8 cellular contexts compared by ENCODE assay signal in genomic region chr11:10900686-10901415, GRCh38. TPM values are rescaled to one million over a fixed set of nuclear protein-coding genes. Genes with fewer than 3 reads are reported as not detected.
DNase-seq lines count a peak whose midpoint lies in the region; ATAC-seq and TF ChIP-seq lines count a peak whose summit lies in the region.

No MANE protein-coding gene starts in this region.

- TF ChIP-seq CTCF in Calu3 (IDR thresholded peaks at IDR 0.05; ENCODE audit: unreplicated experiment) (no peak), epithelial cell of esophagus (IDR thresholded peaks at IDR 0.05; ENCODE audit: insufficient read depth, low read depth, low read length, missing control alignments) (no peak), osteoblast (IDR thresholded peaks at IDR 0.05; ENCODE audit: extremely low read depth, low read depth, low read length) (no peak)

- H3K36me3 ChIP-seq in osteoblast (ENCODE audit: insufficient read depth, low read length): no peaks in the 10 kb centered on the region

- peaks cover 14% of the 10 kb centered on the region for H3K36me3 Mint-ChIP-seq in Calu3 (ENCODE audit: insufficient read depth, unreplicated experiment)

- H3K27me3 ChIP-seq in osteoblast (ENCODE audit: insufficient read depth, low read length): no peaks in the 10 kb centered on the region

- H4K20me1 ChIP-seq in osteoblast (ENCODE audit: insufficient read depth, low read length): no peaks in the 10 kb centered on the region

- no peaks in the 10 kb centered on the region for H3K9me3 Mint-ChIP-seq in Calu3 (ENCODE audit: low read depth, unreplicated experiment)

- H3K4me3 ChIP-seq in epithelial cell of esophagus (ENCODE audit: low read length) (no peak overlapping the region), osteoblast (ENCODE audit: insufficient read depth, low read length) (peak overlapping the region; percentile 54)

- H3K4me1 Mint-ChIP-seq in Calu3 (ENCODE audit: low read depth, unreplicated experiment): peaks cover 58% of the 10 kb centered on the region

- peaks cover 33% of the 10 kb centered on the region for H3K4me1 ChIP-seq in osteoblast (ENCODE audit: insufficient read depth, low read length)

- no peaks in the 10 kb centered on the region for H3K27me3 Mint-ChIP-seq in Calu3 (ENCODE audit: unreplicated experiment)

- H3K27ac Mint-ChIP-seq in Calu3 (ENCODE audit: unreplicated experiment): peak overlapping the region; percentile 94

- peak overlapping the region; percentile 100 for H3K27ac ChIP-seq in osteoblast (ENCODE audit: low read depth, low read length)

- no peaks in the 10 kb centered on the region for H3K79me2 ChIP-seq in osteoblast (ENCODE audit: insufficient read depth, low read length)

- no peaks in the 10 kb centered on the region for H3K9me3 ChIP-seq in osteoblast (ENCODE audit: low read depth, low read length)

- H2AFZ ChIP-seq in osteoblast (ENCODE audit: low read length): peak overlapping the region; percentile 40

- BruUV-seq in Calu3 (replicated peaks; lab: Mats Ljungman, UMichigan): no TSS peak

- intact Hi-C loops in Calu3 (cut with micrococcal nuclease; ENCODE audit: unreplicated experiment): loop anchor here (2.0 to 10.0 kb wide), 2 partner anchors 44 to 96 kb away; partner anchors contain the start of gene EIF4G2

- peak overlapping the region; percentile 48 for H3K4me3 Mint-ChIP-seq in Calu3 (ENCODE audit: low read depth, unreplicated experiment)

- peak overlapping the region; percentile 93 for H3K4me2 ChIP-seq in osteoblast (ENCODE audit: insufficient read depth, low read length)

- ATAC-seq in HG03095 (IDR thresholded peaks at IDR 0.05; ENCODE audit: unreplicated experiment): no peak
- ATAC-seq in GM18498 (IDR thresholded peaks at IDR 0.05; ENCODE audit: unreplicated experiment): no peak

- CTCF ChIA-PET in Calu3 (lab: Charles Lee): interaction anchor here (0.5 to 2.6 kb wide), 7 partner anchors 10 to 92 kb away, joined by 3 to 10 read pairs (median 8); partner anchors contain the start of genes EIF4G2 and ZBED5

- DNase-seq in Calu3 (no peak), OCI-M1 (lab: John Stamatoyannopoulos, UW) (peak; percentile 67), epithelial cell of esophagus (ENCODE audit: low read depth) (peak; percentile 85), osteoblast (ENCODE audit: insufficient read length, low spot score, missing footprints) (peak; percentile 44), SKM-1 (lab: John Stamatoyannopoulos, UW; ENCODE audit: unreplicated experiment) (no peak), AG08396 (ENCODE audit: low spot score) (no peak)

RNA-seq across cellular contexts. Expression of gene ZBED5, which starts 43.0 kb away (rescaled TPM):
- total RNA-seq in Calu3 (2022) (49.8 and 51.4 TPM in 2 replicates), osteoblast (29.7 and 32.7 TPM in 2 replicates)

Comparison
In these comparisons a context has a peak if more than half of its experiments do, and no peak if none do; other contexts are left out.
1. DNase-seq: peak in OCI-M1 (single experiment), epithelial cell of esophagus (single experiment) and osteoblast (single experiment); none in Calu3 (single experiment), SKM-1 (single experiment) and AG08396 (single experiment).